8 cellular contexts compared by ENCODE assay signal in the genomic region with DNA sequence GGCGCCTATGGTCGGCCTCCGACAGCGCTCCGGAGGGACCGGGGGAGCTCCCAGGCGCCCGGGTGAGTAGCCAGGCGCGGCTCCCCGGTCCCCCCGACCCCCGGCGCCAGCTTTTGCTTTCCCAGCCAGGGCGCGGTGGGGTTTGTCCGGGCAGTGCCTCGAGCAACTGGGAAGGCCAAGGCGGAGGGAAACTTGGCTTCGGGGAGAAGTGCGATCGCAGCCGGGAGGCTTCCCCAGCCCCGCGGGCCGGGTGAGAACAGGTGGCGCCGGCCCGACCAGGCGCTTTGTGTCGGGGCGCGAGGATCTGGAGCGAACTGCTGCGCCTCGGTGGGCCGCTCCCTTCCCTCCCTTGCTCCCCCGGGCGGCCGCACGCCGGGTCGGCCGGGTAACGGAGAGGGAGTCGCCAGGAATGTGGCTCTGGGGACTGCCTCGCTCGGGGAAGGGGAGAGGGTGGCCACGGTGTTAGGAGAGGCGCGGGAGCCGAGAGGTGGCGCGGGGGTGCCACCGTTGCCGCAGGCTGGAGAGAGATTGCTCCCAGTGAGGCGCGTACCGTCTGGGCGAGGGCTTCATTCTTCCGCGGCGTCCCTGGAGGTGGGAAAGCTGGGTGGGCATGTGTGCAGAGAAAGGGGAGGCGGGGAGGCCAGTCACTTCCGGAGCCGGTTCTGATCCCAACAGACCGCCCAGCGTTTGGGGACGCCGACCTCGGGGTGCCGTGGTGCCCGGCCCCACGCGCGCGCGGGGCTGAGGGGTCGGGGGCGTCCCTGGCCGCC. TPM values are rescaled to one million over a fixed set of nuclear protein-coding genes. Genes with fewer than 3 reads are reported as not detected.
DNase-seq lines count a peak whose midpoint lies in the region; ATAC-seq, FAIRE-seq and TF ChIP-seq lines count a peak whose summit lies in the region.

No MANE protein-coding gene starts in this region.

- H3K4me3 Mint-ChIP-seq in activated CD4-positive, alpha-beta T cell treated with anti-CD3 and anti-CD28 coated beads, Interleukin-2, amount 10 ng/mL, durations not matched to agents 7 days and 5 days, result peak overlapping the region; percentile 27

- H3K9me3 ChIP-seq in SK-N-MC (ENCODE audit: low read depth, low read length) (no peaks in the 10 kb centered on the region), mononuclear cell (ENCODE audit: low read depth, low read length) (no peaks in the 10 kb centered on the region), upper lobe of right lung (no peaks in the 10 kb centered on the region)

- DNase-seq in activated CD4-positive, alpha-beta T cell treated with anti-CD3 and anti-CD28 coated beads, Interleukin-2, amount 10 ng/mL, durations not matched to agents 7 days and 5 days, result no peak
- DNase-seq in activated CD4-positive, alpha-beta T cell treated with anti-CD3 and anti-CD28 coated beads for 1 hour, result no peak
- no peak for DNase-seq in SK-N-MC (ENCODE audit: low read depth, low spot score)
- peak; percentile 58 for DNase-seq in epidermal melanocyte (ENCODE audit: insufficient read length, low spot score)
- peak; percentile 87 for DNase-seq in upper lobe of right lung
- no peak for DNase-seq in urothelium cell line (ENCODE audit: low spot score)

- peaks cover 20% of the 10 kb centered on the region for H3K4me1 Mint-ChIP-seq in activated CD4-positive, alpha-beta T cell treated with anti-CD3 and anti-CD28 coated beads, Interleukin-2, amount 10 ng/mL, durations not matched to agents 7 days and 5 days

- CTCF ChIA-PET in activated CD4-positive, alpha-beta T cell treated with anti-CD3 and anti-CD28 coated beads, Interleukin-2, amount 10 ng/mL, durations not matched to agents 7 days and 5 days (lab: Charles Lee), result interaction anchor here (0.6 kb wide), 3 partner anchors 87 to 108 kb away, joined by 3 to 4 read pairs (median 3); no protein-coding TSS in a partner anchor

- H3K4me3 ChIP-seq in SK-N-MC (peak overlapping the region; percentile 95), mononuclear cell (ENCODE audit: low read length) (peak overlapping the region; percentile 50), upper lobe of right lung (peak overlapping the region; percentile 80)

- FAIRE-seq in urothelium cell line (lab: Jason Lieb, UNC), result no peak

- no peaks in the 10 kb centered on the region for H3K27me3 ChIP-seq in mononuclear cell (ENCODE audit: insufficient read depth, low read length)
- H3K27me3 ChIP-seq in upper lobe of right lung, result no peaks in the 10 kb centered on the region

- no peaks in the 10 kb centered on the region for H3K9me3 Mint-ChIP-seq in activated CD4-positive, alpha-beta T cell treated with anti-CD3 and anti-CD28 coated beads, Interleukin-2, amount 10 ng/mL, durations not matched to agents 7 days and 5 days

- intact Hi-C loops in upper lobe of right lung (cut with DNase I), result loop anchor here (10.0 kb wide), 1 partner anchor 147 kb away; no protein-coding TSS in a partner anchor

- H3K36me3 ChIP-seq in SK-N-MC (ENCODE audit: insufficient read depth, low read length), result peaks cover 26% of the 10 kb centered on the region
- no peaks in the 10 kb centered on the region for H3K36me3 ChIP-seq in upper lobe of right lung

- H3K27ac Mint-ChIP-seq in activated CD4-positive, alpha-beta T cell treated with anti-CD3 and anti-CD28 coated beads, Interleukin-2, amount 10 ng/mL, durations not matched to agents 7 days and 5 days, result no peak overlapping the region

- peak overlapping the region; percentile 89 for H3K9ac ChIP-seq in SK-N-MC (ENCODE audit: insufficient read length)

- H3K27ac ChIP-seq in SK-N-MC, result peak overlapping the region; percentile 68
- peak overlapping the region; percentile 94 for H3K27ac ChIP-seq in upper lobe of right lung

- TF ChIP-seq CTCF in upper lobe of right lung (IDR thresholded peaks at IDR 0.05), result peak; percentile 38

- H3K36me3 Mint-ChIP-seq in activated CD4-positive, alpha-beta T cell treated with anti-CD3 and anti-CD28 coated beads, Interleukin-2, amount 10 ng/mL, durations not matched to agents 7 days and 5 days (ENCODE audit: low read depth), result no peaks in the 10 kb centered on the region

- ATAC-seq in HG02884 (IDR thresholded peaks at IDR 0.05; ENCODE audit: unreplicated experiment) (peak; percentile 23), upper lobe of right lung (peak; percentile 79)

- peaks cover 63% of the 10 kb centered on the region for H3K4me1 ChIP-seq in mononuclear cell (ENCODE audit: insufficient read depth, low read length)
- H3K4me1 ChIP-seq in upper lobe of right lung, result peaks cover 35% of the 10 kb centered on the region

- POLR2A ChIA-PET in activated CD4-positive, alpha-beta T cell treated with anti-CD3 and anti-CD28 coated beads, Interleukin-2, amount 10 ng/mL, durations not matched to agents 7 days and 5 days (lab: Charles Lee), result interaction anchor here (0.6 to 0.7 kb wide), 2 partner anchors 14 to 25 kb away, joined by 8 to 9 read pairs; no protein-coding TSS in a partner anchor

- peaks cover 52% of the 10 kb centered on the region for H3K27me3 Mint-ChIP-seq in activated CD4-positive, alpha-beta T cell treated with anti-CD3 and anti-CD28 coated beads, Interleukin-2, amount 10 ng/mL, durations not matched to agents 7 days and 5 days

RNA-seq across cellular contexts. Expression of a gene that starts 0.6 kb away (rescaled TPM):
- under 1 TPM; 0.30 to 0.35 TPM for total RNA-seq in activated CD4-positive, alpha-beta T cell treated with anti-CD3 and anti-CD28 coated beads, Interleukin-2, amount 10 ng/mL, durations not matched to agents 7 days and 5 days
- total RNA-seq in mononuclear cell (21.8 TPM), upper lobe of right lung (168 TPM)

Comparison
In these comparisons a context has a peak if more than half of its experiments do, and no peak if none do; other contexts are left out.
1. DNase-seq: peak in epidermal melanocyte (single experiment) and upper lobe of right lung (single experiment); none in activated CD4-positive, alpha-beta T cell treated with anti-CD3 and anti-CD28 coated beads, Interleukin-2, amount 10 ng/mL, durations not matched to agents 7 days and 5 days (single experiment), activated CD4-positive, alpha-beta T cell treated with anti-CD3 and anti-CD28 coated beads for 1 hour (single experiment), SK-N-MC (single experiment) and urothelium cell line (single experiment).
2. RNA of a gene that starts 0.6 kb away (total RNA-seq): 168 TPM in upper lobe of right lung (single experiment) and 21.8 TPM in mononuclear cell (single experiment); 0.30 to 0.35 TPM in activated CD4-positive, alpha-beta T cell treated with anti-CD3 and anti-CD28 coated beads, Interleukin-2, amount 10 ng/mL, durations not matched to agents 7 days and 5 days; every median in the first group is over 10 times any median in the second.
3. Peak in every context shown above with its lines, with median percentiles within 50 percentile points of each other: H3K4me3 ChIP-seq.